Comparison of ENCODE assay signal across 8 cellular contexts in genomic region chr6:37029249-37029959, GRCh38. TPM values are rescaled to one million over a fixed set of nuclear protein-coding genes. Genes with fewer than 3 reads are reported as not detected.
DNase-seq lines count a peak whose midpoint lies in the region; ATAC-seq and TF ChIP-seq lines count a peak whose summit lies in the region.

No MANE protein-coding gene starts in this region.

- peak; percentile 67 for ATAC-seq in memory B cell (ENCODE audit: low read depth)
- no peak for ATAC-seq in GM19035 (IDR thresholded peaks at IDR 0.05; ENCODE audit: unreplicated experiment)

- peak in 2 of 3 donors; percentile 37 to 43 for DNase-seq in stimulated activated CD4-positive, alpha-beta T cell treated with anti-CD3 and anti-CD28 coated beads, Interleukin-12 subunit alpha, Interleukin-12 subunit beta, amount 100 ng/mL, for 48 hours (ENCODE audit: low read depth in 2 of 3, low spot score in 1 of 3)
- DNase-seq in stimulated activated CD4-positive, alpha-beta T cell treated with anti-CD3 and anti-CD28 coated beads, Interleukin-12 subunit alpha, Interleukin-12 subunit beta, amount 100 ng/mL, for 4 hours: no peak
- peak; percentile 92 for DNase-seq in NB4 (ENCODE audit: low read depth)
- peak; percentile 90 for DNase-seq in endodermal cell
- DNase-seq in memory B cell (ENCODE audit: low spot score in 2 of 2): peak in 1 of 2 donors; percentile 45
- peak; percentile 49 to 53 for DNase-seq in thyroid gland

- H3K9ac ChIP-seq in endodermal cell (ENCODE audit: extremely low read depth, low read length, poor library complexity, severe bottlenecking): no peak overlapping the region

- H3K27me3 Mint-ChIP-seq in endodermal cell (ENCODE audit: insufficient read depth) (peaks cover 2% of the 10 kb centered on the region), memory B cell (no peaks in the 10 kb centered on the region)

- H3K27ac Mint-ChIP-seq in endodermal cell (no peak overlapping the region), memory B cell (peak overlapping the region; percentile 18)

- H3K9me3 ChIP-seq in endodermal cell (ENCODE audit: control insufficient read depth, low read length) (peaks cover 11% of the 10 kb centered on the region), thyroid gland (no peaks in the 10 kb centered on the region)

- H3K27ac ChIP-seq in endodermal cell (ENCODE audit: low read depth, low read length) (no peak overlapping the region), thyroid gland (no peak overlapping the region)

- TF ChIP-seq POLR2A in NB4 (IDR thresholded peaks at IDR 0.05; ENCODE audit: extremely low read depth, insufficient read length): no peak
- no peak for TF ChIP-seq POLR2A in thyroid gland (IDR thresholded peaks at IDR 0.05)

- H3K4me1 ChIP-seq in endodermal cell (ENCODE audit: control insufficient read depth, insufficient read depth, low read length) (no peaks in the 10 kb centered on the region), thyroid gland (no peaks in the 10 kb centered on the region)

- intact Hi-C loops in thyroid gland (cut with DNase I): loop anchor here (10.0 kb wide), 1 partner anchor 185 kb away; no protein-coding TSS in a partner anchor

- H3K4me1 Mint-ChIP-seq in endodermal cell: no peaks in the 10 kb centered on the region
- peaks cover 18% of the 10 kb centered on the region for H3K4me1 Mint-ChIP-seq in memory B cell

- H3K27me3 ChIP-seq in endodermal cell (ENCODE audit: control insufficient read depth, insufficient read depth, low read length, poor library complexity, severe bottlenecking) (no peaks in the 10 kb centered on the region), thyroid gland (no peaks in the 10 kb centered on the region)

- no peaks in the 10 kb centered on the region for H3K36me3 ChIP-seq in endodermal cell (ENCODE audit: control insufficient read depth, insufficient read depth, low read length)
- no peaks in the 10 kb centered on the region for H3K36me3 ChIP-seq in thyroid gland

- peak; percentile 81 for TF ChIP-seq CTCF in NB4 (IDR thresholded peaks at IDR 0.05; ENCODE audit: low read depth, low read length)
- TF ChIP-seq CTCF in WI38 (IDR thresholded peaks at IDR 0.05; ENCODE audit: low read depth, low read length): peak; percentile 69
- TF ChIP-seq CTCF in endodermal cell (conservative IDR thresholded peaks at IDR 0.05): peak; percentile 88
- TF ChIP-seq CTCF in thyroid gland (IDR thresholded peaks at IDR 0.05): peak in 4 of 6 experiments; percentile 46 to 61 (median 60)

- H3K4me3 Mint-ChIP-seq in endodermal cell (no peak overlapping the region), memory B cell (no peak overlapping the region)

- H3K4me3 ChIP-seq in NB4 (ENCODE audit: low read depth, low read length): no peak overlapping the region
- no peak overlapping the region for H3K4me3 ChIP-seq in WI38 (ENCODE audit: low read depth, low read length)
- no peak overlapping the region for H3K4me3 ChIP-seq in endodermal cell (ENCODE audit: low read length)
- H3K4me3 ChIP-seq in thyroid gland (replicated peaks in 1 of 3): no peak overlapping the region

- WGBS in endodermal cell (ENCODE audit: insufficient coverage in 1 of 2, insufficient read length in 1 of 2), 2 experiments: 73 to 100% methylated on average over 1 to 4 of the region's 4 CpGs
- 72 to 77% methylated on average over 4 of the region's 4 CpGs for WGBS in thyroid gland, 2 donors

- H3K9me3 Mint-ChIP-seq in endodermal cell (peaks cover 19% of the 10 kb centered on the region), memory B cell (peaks cover 3% of the 10 kb centered on the region)

- H3K36me3 Mint-ChIP-seq in endodermal cell (ENCODE audit: low read depth) (no peaks in the 10 kb centered on the region), memory B cell (peaks cover 54% of the 10 kb centered on the region)

RNA-seq across cellular contexts. Expression of gene FGD2, which starts 23.9 kb away (rescaled TPM):
- total RNA-seq in endodermal cell (not detected), thyroid gland (10 to 100 TPM; 14.9 to 25.8 (median 23.1) TPM)
- not detected for polyA plus RNA-seq in endodermal cell (2013, experiment 1 of 2)
- not detected for polyA plus RNA-seq in endodermal cell (2013, experiment 2 of 2)

RNA-seq across cellular contexts. Expression of gene MTCH1, which starts 43.4 kb away (rescaled TPM):
- total RNA-seq in endodermal cell: 100 to 1,000 TPM; 226 to 235 TPM
- 162 TPM for polyA plus RNA-seq in endodermal cell (2013, experiment 1 of 2)
- polyA plus RNA-seq in endodermal cell (2013, experiment 2 of 2): 156 TPM
- 1,000 to 10,000 TPM in 1 of 4 donors, 100 to 1,000 TPM in 3; 571 to 1,096 (median 866) TPM for total RNA-seq in thyroid gland

Comparison
In these comparisons a context has a peak if more than half of its experiments do, and no peak if none do; other contexts are left out.
1. RNA of gene FGD2, which starts 23.9 kb away (total RNA-seq): 14.9 to 25.8 TPM in thyroid gland; not detected in endodermal cell; every median in the first group is over 10 times any median in the second.
2. Peak in every context shown above with its lines, with median percentiles within 50 percentile points of each other: CTCF ChIP-seq.